ENCODE assay signal across 8 cellular contexts in the genomic region with DNA sequence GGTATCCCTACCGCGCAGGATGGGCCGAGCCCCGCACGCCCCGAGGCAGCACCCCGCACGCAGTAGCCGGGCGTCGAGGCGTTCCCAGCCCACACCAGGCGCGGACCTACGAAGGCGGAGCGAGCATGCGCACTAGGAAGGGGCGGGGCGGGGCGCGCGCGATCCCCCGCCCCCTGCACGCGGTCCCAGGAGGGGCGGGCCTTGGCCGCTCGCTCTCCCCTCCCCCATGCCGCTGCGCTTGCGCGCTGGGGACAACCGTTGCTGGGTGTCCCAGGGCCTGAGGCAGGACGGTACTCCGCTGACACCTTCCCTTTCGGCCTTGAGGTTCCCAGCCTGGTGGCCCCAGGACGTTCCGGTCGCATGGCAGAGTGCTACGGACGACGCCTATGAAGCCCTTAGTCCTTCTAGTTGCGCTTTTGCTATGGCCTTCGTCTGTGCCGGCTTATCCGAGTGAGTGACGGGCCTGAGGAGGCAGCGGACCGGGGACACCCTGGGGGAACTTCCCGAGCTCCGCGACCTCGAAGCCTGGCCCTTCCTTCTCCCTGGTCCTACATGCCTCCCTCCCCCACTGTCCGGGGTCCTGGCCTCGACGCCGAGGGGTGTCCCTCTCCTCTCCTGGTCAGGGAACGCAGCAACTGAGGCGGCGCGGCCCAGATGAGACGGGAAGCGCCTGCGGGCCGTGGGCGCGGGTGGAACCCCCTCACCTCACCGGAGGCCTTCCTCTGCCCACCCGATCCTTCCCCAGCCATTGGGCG. TPM values are rescaled to one million over a fixed set of nuclear protein-coding genes. Genes with fewer than 3 reads are reported as not detected.
A peak's percentile ranks its signal among the peaks of the same experiment; 100 is the strongest.
DNase-seq lines count a peak whose midpoint lies in the region; ATAC-seq lines count a peak whose summit lies in the region.

A gene (plus strand): TSS at position 258 of the 755 bp plus-strand sequence. CDS start 129 bp downstream, at position 387.

- peak within 1 kb of the TSS; percentile 52 for H3K4me3 Mint-ChIP-seq in activated T-helper 2 cell treated with anti-CD3 and anti-CD28 coated beads, Interferon-gamma antibody, Interleukin-2, Interleukin-4, amounts not matched to agents 10 μg/mL and 5 μg/mL and 100 μg/mL, durations not matched to agents 14 hours and 24 hours and 36 hours (ENCODE audit: low read depth)

- H3K36me3 Mint-ChIP-seq in activated T-helper 2 cell treated with anti-CD3 and anti-CD28 coated beads, Interferon-gamma antibody, Interleukin-2, Interleukin-4, amounts not matched to agents 10 μg/mL and 5 μg/mL and 100 μg/mL, durations not matched to agents 14 hours and 24 hours and 36 hours (ENCODE audit: low read depth), result no peaks in the 10 kb centered on the region

- intact Hi-C loops in activated T-helper 2 cell treated with anti-CD3 and anti-CD28 coated beads, Interferon-gamma antibody, Interleukin-2, Interleukin-4, amounts not matched to agents 10 μg/mL and 5 μg/mL and 100 μg/mL, durations not matched to agents 14 hours and 24 hours and 36 hours (cut with micrococcal nuclease), result no loop called here

- H3K27me3 Mint-ChIP-seq in activated T-helper 2 cell treated with anti-CD3 and anti-CD28 coated beads, Interferon-gamma antibody, Interleukin-2, Interleukin-4, amounts not matched to agents 10 μg/mL and 5 μg/mL and 100 μg/mL, durations not matched to agents 14 hours and 24 hours and 36 hours (ENCODE audit: low read depth), result peaks cover 8% of the 10 kb centered on the region

- DNase-seq in HUDEP-2 (lab: John Stamatoyannopoulos, UW; ENCODE audit: unreplicated experiment in 76 of 76) (peak in 75 of 76 experiments; percentile 34 to 98 (median 93)), globus pallidus (ENCODE audit: low spot score) (peak; percentile 46), DMS79 (lab: John Stamatoyannopoulos, UW) (no peak), NCI-H146 treated with DMSO at 0.1 percent for 48 hours (lab: John Stamatoyannopoulos, UW; ENCODE audit: unreplicated experiment) (no peak)
- peak; percentile 22 for DNase-seq in activated T-helper 2 cell treated with anti-CD3 and anti-CD28 coated beads, Interferon-gamma antibody, Interleukin-2, Interleukin-4, amounts not matched to agents 10 μg/mL and 5 μg/mL and 100 μg/mL, durations not matched to agents 14 hours and 24 hours and 36 hours (ENCODE audit: low spot score)

- H3K9ac ChIP-seq in skeletal muscle satellite cell (ENCODE audit: low read depth, low read length), result no peak within 1 kb of the TSS

- H3K4me1 ChIP-seq in skeletal muscle satellite cell (ENCODE audit: control insufficient read depth, insufficient read depth, low read length), result no peaks in the 10 kb centered on the region

- no peak within 1 kb of the TSS for H3K4me2 ChIP-seq in skeletal muscle satellite cell (ENCODE audit: low read length)

- no peak within 1 kb of the TSS for H3K27ac Mint-ChIP-seq in activated T-helper 2 cell treated with anti-CD3 and anti-CD28 coated beads, Interferon-gamma antibody, Interleukin-2, Interleukin-4, amounts not matched to agents 10 μg/mL and 5 μg/mL and 100 μg/mL, durations not matched to agents 14 hours and 24 hours and 36 hours

- H3K4me3 ChIP-seq in skeletal muscle satellite cell (ENCODE audit: low read length), result peak within 1 kb of the TSS; percentile 7

- no peaks in the 10 kb centered on the region for H3K36me3 ChIP-seq in skeletal muscle satellite cell (ENCODE audit: insufficient read depth, low read length)

- no peaks in the 10 kb centered on the region for H3K9me3 Mint-ChIP-seq in activated T-helper 2 cell treated with anti-CD3 and anti-CD28 coated beads, Interferon-gamma antibody, Interleukin-2, Interleukin-4, amounts not matched to agents 10 μg/mL and 5 μg/mL and 100 μg/mL, durations not matched to agents 14 hours and 24 hours and 36 hours

- H3K9me3 ChIP-seq in skeletal muscle satellite cell (replicated peaks; ENCODE audit: low read length), result no peaks in the 10 kb centered on the region

- H3K27me3 ChIP-seq in skeletal muscle satellite cell (ENCODE audit: control insufficient read depth, insufficient read depth, low read length), result peaks cover 26% of the 10 kb centered on the region

- H3K4me1 Mint-ChIP-seq in activated T-helper 2 cell treated with anti-CD3 and anti-CD28 coated beads, Interferon-gamma antibody, Interleukin-2, Interleukin-4, amounts not matched to agents 10 μg/mL and 5 μg/mL and 100 μg/mL, durations not matched to agents 14 hours and 24 hours and 36 hours (ENCODE audit: low read depth), result no peaks in the 10 kb centered on the region

- ATAC-seq in GM19324 (IDR thresholded peaks at IDR 0.05; ENCODE audit: low FRiP score, unreplicated experiment) (no peak), GM21367 (IDR thresholded peaks at IDR 0.05; ENCODE audit: unreplicated experiment) (no peak)

RNA-seq across cellular contexts. Expression of the gene that starts here (rescaled TPM):
- total RNA-seq in activated T-helper 2 cell treated with anti-CD3 and anti-CD28 coated beads, Interferon-gamma antibody, Interleukin-2, Interleukin-4, amounts not matched to agents 10 μg/mL and 5 μg/mL and 100 μg/mL, durations not matched to agents 14 hours and 24 hours and 36 hours, result 0.97 and 2.1 TPM in 2 replicates
- 5.1 and 5.7 TPM in 2 replicates for total RNA-seq in skeletal muscle satellite cell (2012; rRNA removed)

Comparison
In these comparisons a context has a peak if more than half of its experiments do, and no peak if none do; other contexts are left out.
1. DNase-seq: peak in HUDEP-2 (75 of 76), activated T-helper 2 cell treated with anti-CD3 and anti-CD28 coated beads, Interferon-gamma antibody, Interleukin-2, Interleukin-4, amounts not matched to agents 10 μg/mL and 5 μg/mL and 100 μg/mL, durations not matched to agents 14 hours and 24 hours and 36 hours (single experiment) and globus pallidus (single experiment); none in DMS79 (single experiment) and NCI-H146 treated with DMSO at 0.1 percent for 48 hours (single experiment).